In the genomic region with DNA sequence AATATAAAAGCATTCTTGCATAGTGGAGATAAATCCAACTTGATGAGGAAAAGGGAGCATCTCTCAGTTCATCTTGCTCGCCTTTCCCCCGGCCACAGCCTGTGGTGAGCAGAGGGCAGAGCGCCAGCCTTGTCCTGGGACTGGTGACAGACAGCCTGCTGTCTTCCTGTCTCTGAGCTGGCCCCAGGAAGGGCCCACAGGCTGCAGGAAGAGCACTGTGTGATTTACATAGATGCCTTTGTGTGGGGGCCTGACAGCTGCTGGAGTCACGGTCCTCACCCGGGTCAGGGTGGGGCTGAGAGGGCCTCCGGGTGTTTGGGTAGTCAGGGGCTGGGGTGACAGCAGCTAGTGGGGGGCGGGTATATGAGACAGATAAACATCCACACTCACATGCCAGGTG, we compare ENCODE assay signal across 1 cellular context.
A peak's percentile ranks its signal among the peaks of the same experiment; 100 is the strongest.
TF ChIP-seq lines count a peak whose summit lies in the region.

No MANE protein-coding gene starts in this region.

TF ChIP-seq in HepG2, 621 proteins besides CTCF, POLR2A, EP300 and RAD21 (continued from another document and continues in another):
- TF ChIP-seq, protein P1, sequence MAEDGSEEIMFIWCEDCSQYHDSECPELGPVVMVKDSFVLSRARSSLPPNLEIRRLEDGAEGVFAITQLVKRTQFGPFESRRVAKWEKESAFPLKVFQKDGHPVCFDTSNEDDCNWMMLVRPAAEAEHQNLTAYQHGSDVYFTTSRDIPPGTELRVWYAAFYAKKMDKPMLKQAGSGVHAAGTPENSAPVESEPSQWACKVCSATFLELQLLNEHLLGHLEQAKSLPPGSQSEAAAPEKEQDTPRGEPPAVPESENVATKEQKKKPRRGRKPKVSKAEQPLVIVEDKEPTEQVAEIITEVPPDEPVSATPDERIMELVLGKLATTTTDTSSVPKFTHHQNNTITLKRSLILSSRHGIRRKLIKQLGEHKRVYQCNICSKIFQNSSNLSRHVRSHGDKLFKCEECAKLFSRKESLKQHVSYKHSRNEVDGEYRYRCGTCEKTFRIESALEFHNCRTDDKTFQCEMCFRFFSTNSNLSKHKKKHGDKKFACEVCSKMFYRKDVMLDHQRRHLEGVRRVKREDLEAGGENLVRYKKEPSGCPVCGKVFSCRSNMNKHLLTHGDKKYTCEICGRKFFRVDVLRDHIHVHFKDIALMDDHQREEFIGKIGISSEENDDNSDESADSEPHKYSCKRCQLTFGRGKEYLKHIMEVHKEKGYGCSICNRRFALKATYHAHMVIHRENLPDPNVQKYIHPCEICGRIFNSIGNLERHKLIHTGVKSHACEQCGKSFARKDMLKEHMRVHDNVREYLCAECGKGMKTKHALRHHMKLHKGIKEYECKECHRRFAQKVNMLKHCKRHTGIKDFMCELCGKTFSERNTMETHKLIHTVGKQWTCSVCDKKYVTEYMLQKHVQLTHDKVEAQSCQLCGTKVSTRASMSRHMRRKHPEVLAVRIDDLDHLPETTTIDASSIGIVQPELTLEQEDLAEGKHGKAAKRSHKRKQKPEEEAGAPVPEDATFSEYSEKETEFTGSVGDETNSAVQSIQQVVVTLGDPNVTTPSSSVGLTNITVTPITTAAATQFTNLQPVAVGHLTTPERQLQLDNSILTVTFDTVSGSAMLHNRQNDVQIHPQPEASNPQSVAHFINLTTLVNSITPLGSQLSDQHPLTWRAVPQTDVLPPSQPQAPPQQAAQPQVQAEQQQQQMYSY (CRISPR knock-in tag; IDR thresholded peaks at IDR 0.05) = no peak
- TF ChIP-seq HMG20B (CRISPR knock-in tag; conservative IDR thresholded peaks at IDR 0.05) = no peak
- no peak for TF ChIP-seq HNRNPK (IDR thresholded peaks at IDR 0.05; ENCODE audit: low read depth, low read length, poor library complexity, severe bottlenecking)
- TF ChIP-seq FUBP1 (CRISPR knock-in tag; IDR thresholded peaks at IDR 0.05; ENCODE audit: borderline replicate concordance) = no peak
- TF ChIP-seq ZNF614 (CRISPR knock-in tag; IDR thresholded peaks at IDR 0.05; ENCODE audit: borderline replicate concordance) = 0 out of 2 replicates have a peak, but pooled peaks have one; percentile 38
- TF ChIP-seq, protein P2, sequence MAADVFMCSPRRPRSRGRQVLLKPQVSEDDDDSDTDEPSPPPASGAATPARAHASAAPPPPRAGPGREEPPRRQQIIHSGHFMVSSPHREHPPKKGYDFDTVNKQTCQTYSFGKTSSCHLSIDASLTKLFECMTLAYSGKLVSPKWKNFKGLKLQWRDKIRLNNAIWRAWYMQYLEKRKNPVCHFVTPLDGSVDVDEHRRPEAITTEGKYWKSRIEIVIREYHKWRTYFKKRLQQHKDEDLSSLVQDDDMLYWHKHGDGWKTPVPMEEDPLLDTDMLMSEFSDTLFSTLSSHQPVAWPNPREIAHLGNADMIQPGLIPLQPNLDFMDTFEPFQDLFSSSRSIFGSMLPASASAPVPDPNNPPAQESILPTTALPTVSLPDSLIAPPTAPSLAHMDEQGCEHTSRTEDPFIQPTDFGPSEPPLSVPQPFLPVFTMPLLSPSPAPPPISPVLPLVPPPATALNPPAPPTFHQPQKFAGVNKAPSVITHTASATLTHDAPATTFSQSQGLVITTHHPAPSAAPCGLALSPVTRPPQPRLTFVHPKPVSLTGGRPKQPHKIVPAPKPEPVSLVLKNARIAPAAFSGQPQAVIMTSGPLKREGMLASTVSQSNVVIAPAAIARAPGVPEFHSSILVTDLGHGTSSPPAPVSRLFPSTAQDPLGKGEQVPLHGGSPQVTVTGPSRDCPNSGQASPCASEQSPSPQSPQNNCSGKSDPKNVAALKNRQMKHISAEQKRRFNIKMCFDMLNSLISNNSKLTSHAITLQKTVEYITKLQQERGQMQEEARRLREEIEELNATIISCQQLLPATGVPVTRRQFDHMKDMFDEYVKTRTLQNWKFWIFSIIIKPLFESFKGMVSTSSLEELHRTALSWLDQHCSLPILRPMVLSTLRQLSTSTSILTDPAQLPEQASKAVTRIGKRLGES (CRISPR knock-in tag; IDR thresholded peaks at IDR 0.05; ENCODE audit: borderline replicate concordance) = no peak
- no peak for TF ChIP-seq KDM1A (CRISPR knock-in tag; IDR thresholded peaks at IDR 0.05)
- TF ChIP-seq ZNF232 (CRISPR knock-in tag; IDR thresholded peaks at IDR 0.05; ENCODE audit: borderline replicate concordance) = no peak
- no peak for TF ChIP-seq ELF1 (CRISPR knock-in tag; IDR thresholded peaks at IDR 0.05)
- TF ChIP-seq GABPB1 (CRISPR knock-in tag; IDR thresholded peaks at IDR 0.05) = 0 out of 2 replicates have a peak, but pooled peaks have one; percentile 25
- TF ChIP-seq ZFP36 (IDR thresholded peaks at IDR 0.05; ENCODE audit: borderline replicate concordance, low read depth, low read length, partially characterized antibody) = no peak
- no peak for TF ChIP-seq TSC22D2 (CRISPR knock-in tag; IDR thresholded peaks at IDR 0.05; ENCODE audit: borderline replicate concordance)
- TF ChIP-seq SKIL (CRISPR knock-in tag; IDR thresholded peaks at IDR 0.05; ENCODE audit: borderline replicate concordance) = peak; percentile 38; the same call in 1 of the 2 replicates
- TF ChIP-seq, protein P3, sequence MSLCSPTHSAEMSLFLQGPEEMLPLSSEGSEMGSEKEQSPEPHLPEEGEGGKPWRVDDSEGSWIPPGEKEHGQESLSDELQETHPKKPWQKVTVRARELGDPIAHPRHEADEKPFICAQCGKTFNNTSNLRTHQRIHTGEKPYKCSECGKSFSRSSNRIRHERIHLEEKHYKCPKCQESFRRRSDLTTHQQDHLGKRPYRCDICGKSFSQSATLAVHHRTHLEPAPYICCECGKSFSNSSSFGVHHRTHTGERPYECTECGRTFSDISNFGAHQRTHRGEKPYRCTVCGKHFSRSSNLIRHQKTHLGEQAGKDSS (CRISPR knock-in tag; IDR thresholded peaks at IDR 0.05; ENCODE audit: borderline replicate concordance, low read depth) = 0 out of 2 replicates have a peak, but pooled peaks have one; percentile 45
- TF ChIP-seq, protein P4, sequence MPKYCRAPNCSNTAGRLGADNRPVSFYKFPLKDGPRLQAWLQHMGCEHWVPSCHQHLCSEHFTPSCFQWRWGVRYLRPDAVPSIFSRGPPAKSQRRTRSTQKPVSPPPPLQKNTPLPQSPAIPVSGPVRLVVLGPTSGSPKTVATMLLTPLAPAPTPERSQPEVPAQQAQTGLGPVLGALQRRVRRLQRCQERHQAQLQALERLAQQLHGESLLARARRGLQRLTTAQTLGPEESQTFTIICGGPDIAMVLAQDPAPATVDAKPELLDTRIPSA (CRISPR knock-in tag; IDR thresholded peaks at IDR 0.05; ENCODE audit: borderline replicate concordance) = no peak
- no peak for TF ChIP-seq RARG (CRISPR knock-in tag; IDR thresholded peaks at IDR 0.05; ENCODE audit: low read depth)
- no peak for TF ChIP-seq ATF2 (CRISPR knock-in tag; IDR thresholded peaks at IDR 0.05)
- no peak for TF ChIP-seq ZIK1 (CRISPR knock-in tag; IDR thresholded peaks at IDR 0.05; ENCODE audit: borderline replicate concordance, low read depth)
- TF ChIP-seq ZNF124 (CRISPR knock-in tag; IDR thresholded peaks at IDR 0.05) = 0 out of 2 replicates have a peak, but pooled peaks have one; percentile 28
- no peak for TF ChIP-seq ZNF589 (CRISPR knock-in tag; conservative IDR thresholded peaks at IDR 0.05)
- peak; percentile 40; the same call in 1 of the 2 replicates for TF ChIP-seq ELF3 (CRISPR knock-in tag; IDR thresholded peaks at IDR 0.05)
- no peak for TF ChIP-seq CAMTA2 (CRISPR knock-in tag; IDR thresholded peaks at IDR 0.05; ENCODE audit: borderline replicate concordance)
- TF ChIP-seq ZNF510 (CRISPR knock-in tag; IDR thresholded peaks at IDR 0.05; ENCODE audit: low read depth) = no peak
- TF ChIP-seq HNF4A (CRISPR knock-in tag; IDR thresholded peaks at IDR 0.05) = no peak
- TF ChIP-seq YY1 (IDR thresholded peaks at IDR 0.05; ENCODE audit: insufficient read depth, insufficient replicate concordance, low read depth, low read length) = no peak
- no peak for TF ChIP-seq MATR3 (CRISPR knock-in tag; IDR thresholded peaks at IDR 0.05)
- no peak for TF ChIP-seq GTF2F1 (IDR thresholded peaks at IDR 0.05; ENCODE audit: low read length)
- no peak for TF ChIP-seq NONO (IDR thresholded peaks at IDR 0.05)
- no peak for TF ChIP-seq NONO (CRISPR knock-in tag; conservative IDR thresholded peaks at IDR 0.05)
- TF ChIP-seq ZFYVE20 (CRISPR knock-in tag; IDR thresholded peaks at IDR 0.05; ENCODE audit: borderline replicate concordance, low read depth) = no peak
- 0 out of 2 replicates have a peak, but pooled peaks have one; percentile 3 for TF ChIP-seq ZSCAN31 (CRISPR knock-in tag; IDR thresholded peaks at IDR 0.05; ENCODE audit: low read depth)
- no peak for TF ChIP-seq PAF1 (CRISPR knock-in tag; IDR thresholded peaks at IDR 0.05)
- TF ChIP-seq KMT2B (CRISPR knock-in tag; IDR thresholded peaks at IDR 0.05) = no peak
- TF ChIP-seq ZNF703 (CRISPR knock-in tag; IDR thresholded peaks at IDR 0.05; ENCODE audit: borderline replicate concordance) = no peak
- peak; percentile 74; the same call in 1 of the 2 replicates for TF ChIP-seq ZNF292 (CRISPR knock-in tag; IDR thresholded peaks at IDR 0.05; ENCODE audit: borderline replicate concordance, low read depth)
- TF ChIP-seq SAP130 (CRISPR knock-in tag; IDR thresholded peaks at IDR 0.05; ENCODE audit: low read depth) = peak; percentile 60
- no peak for TF ChIP-seq MBNL3 (CRISPR knock-in tag; conservative IDR thresholded peaks at IDR 0.05)
- TF ChIP-seq SOX5 (CRISPR knock-in tag; IDR thresholded peaks at IDR 0.05; ENCODE audit: borderline replicate concordance) = peak; percentile 47; the same call in 1 of the 2 replicates
- TF ChIP-seq TOE1 (CRISPR knock-in tag; IDR thresholded peaks at IDR 0.05) = no peak
- no peak for TF ChIP-seq HNRNPL (IDR thresholded peaks at IDR 0.05; ENCODE audit: low read depth, low read length)
- no peak for TF ChIP-seq REXO4 (CRISPR knock-in tag; IDR thresholded peaks at IDR 0.05; ENCODE audit: borderline replicate concordance)
- no peak for TF ChIP-seq PCBP2 (optimal IDR thresholded peaks at IDR 0.05; ENCODE audit: low read depth, low read length, poor library complexity, severe bottlenecking)
- TF ChIP-seq, protein P5, sequence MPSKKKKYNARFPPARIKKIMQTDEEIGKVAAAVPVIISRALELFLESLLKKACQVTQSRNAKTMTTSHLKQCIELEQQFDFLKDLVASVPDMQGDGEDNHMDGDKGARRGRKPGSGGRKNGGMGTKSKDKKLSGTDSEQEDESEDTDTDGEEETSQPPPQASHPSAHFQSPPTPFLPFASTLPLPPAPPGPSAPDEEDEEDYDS (CRISPR knock-in tag; IDR thresholded peaks at IDR 0.05) = no peak
- 0 out of 2 replicates have a peak, but pooled peaks have one; percentile 20 for TF ChIP-seq FOXA3 (CRISPR knock-in tag; IDR thresholded peaks at IDR 0.05)
- TF ChIP-seq NFKBIZ (CRISPR knock-in tag; IDR thresholded peaks at IDR 0.05) = no peak
- TF ChIP-seq, protein P6, sequence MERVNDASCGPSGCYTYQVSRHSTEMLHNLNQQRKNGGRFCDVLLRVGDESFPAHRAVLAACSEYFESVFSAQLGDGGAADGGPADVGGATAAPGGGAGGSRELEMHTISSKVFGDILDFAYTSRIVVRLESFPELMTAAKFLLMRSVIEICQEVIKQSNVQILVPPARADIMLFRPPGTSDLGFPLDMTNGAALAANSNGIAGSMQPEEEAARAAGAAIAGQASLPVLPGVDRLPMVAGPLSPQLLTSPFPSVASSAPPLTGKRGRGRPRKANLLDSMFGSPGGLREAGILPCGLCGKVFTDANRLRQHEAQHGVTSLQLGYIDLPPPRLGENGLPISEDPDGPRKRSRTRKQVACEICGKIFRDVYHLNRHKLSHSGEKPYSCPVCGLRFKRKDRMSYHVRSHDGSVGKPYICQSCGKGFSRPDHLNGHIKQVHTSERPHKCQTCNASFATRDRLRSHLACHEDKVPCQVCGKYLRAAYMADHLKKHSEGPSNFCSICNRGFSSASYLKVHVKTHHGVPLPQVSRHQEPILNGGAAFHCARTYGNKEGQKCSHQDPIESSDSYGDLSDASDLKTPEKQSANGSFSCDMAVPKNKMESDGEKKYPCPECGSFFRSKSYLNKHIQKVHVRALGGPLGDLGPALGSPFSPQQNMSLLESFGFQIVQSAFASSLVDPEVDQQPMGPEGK (CRISPR knock-in tag; IDR thresholded peaks at IDR 0.05) = peak; percentile 87
- no peak for TF ChIP-seq KDM5A (IDR thresholded peaks at IDR 0.05; ENCODE audit: borderline replicate concordance, low read length)
- no peak for TF ChIP-seq ZNF24 (IDR thresholded peaks at IDR 0.05)
- TF ChIP-seq FLYWCH1 (CRISPR knock-in tag; IDR thresholded peaks at IDR 0.05) = no peak
- TF ChIP-seq RFX3 (CRISPR knock-in tag; IDR thresholded peaks at IDR 0.05) = no peak
- no peak for TF ChIP-seq SRF (IDR thresholded peaks at IDR 0.05; ENCODE audit: low read depth, low read length)
- TF ChIP-seq HMG20A (CRISPR knock-in tag; IDR thresholded peaks at IDR 0.05; ENCODE audit: borderline replicate concordance) = no peak
